In the genomic region with DNA sequence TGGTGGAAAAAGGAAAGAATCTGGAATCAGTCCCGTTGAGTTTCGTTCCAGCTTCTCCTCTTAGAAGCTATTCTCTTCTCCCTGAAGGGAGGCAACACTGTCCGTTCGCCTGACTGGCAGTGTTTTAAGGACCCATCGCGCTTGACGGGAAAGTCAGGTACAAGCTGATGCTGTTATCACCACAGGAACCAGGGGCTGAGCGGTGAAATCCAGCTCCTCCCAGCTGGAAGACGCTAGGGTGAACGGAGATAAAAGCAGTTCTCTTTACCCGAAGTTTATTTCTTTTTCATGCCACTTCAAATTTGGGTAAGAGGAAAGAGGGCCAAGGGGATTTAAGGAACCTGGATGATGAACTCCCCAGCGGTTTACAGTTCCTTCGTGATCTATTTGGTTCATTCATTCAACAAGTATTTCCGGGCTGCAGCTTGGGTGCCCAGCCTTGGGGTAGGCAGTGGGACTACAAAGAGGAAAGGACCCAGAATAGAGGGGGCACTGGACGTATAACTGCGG, we compare ENCODE assay signal across 8 cellular contexts. TPM values are rescaled to one million over a fixed set of nuclear protein-coding genes. Genes with fewer than 3 reads are reported as not detected.
DNase-seq lines count a peak whose midpoint lies in the region; ATAC-seq, FAIRE-seq and TF ChIP-seq lines count a peak whose summit lies in the region.

No MANE protein-coding gene starts in this region.

- H4K91ac ChIP-seq in H1 (replicated peaks; ENCODE audit: insufficient read length, low read length), result no peak overlapping the region

- no peak for TF ChIP-seq POLR2A in H1 (IDR thresholded peaks at IDR 0.05; ENCODE audit: control extremely low read depth in 1 of 2, low read depth in 2 of 2, low read length in 2 of 2)

- H3K9me3 ChIP-seq in H1 (ENCODE audit: insufficient read depth in 2 of 2, low read depth in 1 of 2, low read length in 1 of 2), result no peaks in the 10 kb centered on the region

- peak overlapping the region; percentile 67 for H3K4me3 Mint-ChIP-seq in osteocyte (ENCODE audit: unreplicated experiment)

- no peak overlapping the region for H2BK20ac ChIP-seq in H1 (ENCODE audit: low read length)

- TF ChIP-seq EP300 in H1 (IDR thresholded peaks at IDR 0.05; ENCODE audit: borderline replicate concordance in 1 of 2, low read depth in 2 of 2, low read length in 2 of 2), result no peak

- ATAC-seq in GM19328 (IDR thresholded peaks at IDR 0.05; ENCODE audit: unreplicated experiment) (no peak), GM21447 (IDR thresholded peaks at IDR 0.05; ENCODE audit: unreplicated experiment) (no peak)

- H2AK5ac ChIP-seq in H1 (ENCODE audit: low read depth, low read length), result no peak overlapping the region

- H3K27me3 ChIP-seq in H1 (replicated peaks in 1 of 4; ENCODE audit: control insufficient read depth in 3 of 4, extremely low read depth in 1 of 4, insufficient read depth in 3 of 4, low read length in 3 of 4), result peaks cover 0 to 13% (median 8%) of the 10 kb centered on the region in 4 experiments; a peak in 6 of 7 replicates

- H3K36me3 Mint-ChIP-seq in osteocyte (ENCODE audit: unreplicated experiment), result no peaks in the 10 kb centered on the region

- peak overlapping the region; percentile 68; the same call in 1 of the 2 replicates for H4K8ac ChIP-seq in H1 (ENCODE audit: extremely low read depth, insufficient read depth, low read length)

- CTCF ChIA-PET in H1 (lab: Charles Lee; ENCODE audit: partially characterized antibody), result interaction anchor here (0.8 kb wide), 1 partner anchor 145 kb away, joined by 3 read pairs; no protein-coding TSS in a partner anchor

- no peak overlapping the region for H3K23ac ChIP-seq in H1 (ENCODE audit: insufficient read length)

- H2BK5ac ChIP-seq in H1 (ENCODE audit: low read depth, low read length), result no peak overlapping the region

- POLR2A ChIA-PET in H1 (lab: Charles Lee; ENCODE audit: partially characterized antibody), result no interaction called here

- no peak overlapping the region for H3K56ac ChIP-seq in H1 (replicated peaks; ENCODE audit: insufficient read length, low read depth, low read length)

- no peak overlapping the region for H3K18ac ChIP-seq in H1 (ENCODE audit: extremely low read depth, low read length)

- H3K4me2 ChIP-seq in H1 (ENCODE audit: insufficient read depth in 1 of 2, low read depth in 2 of 2, low read length in 2 of 2), result peak overlapping the region; percentile 67 to 83

- no peaks in the 10 kb centered on the region for H3K9me3 Mint-ChIP-seq in osteocyte (ENCODE audit: unreplicated experiment)

- H3K27me3 Mint-ChIP-seq in osteocyte (ENCODE audit: unreplicated experiment), result peaks cover 55% of the 10 kb centered on the region

- H3K9ac ChIP-seq in H1 (replicated peaks in 1 of 4; ENCODE audit: extremely low read depth in 1 of 4, low read depth in 3 of 4, low read length in 3 of 4), result 0 out of 7 replicates have a peak overlapping the region, but pooled peaks of 1 of the 4 experiments have one; percentile 27

- peaks cover 8% of the 10 kb centered on the region for H3K4me1 Mint-ChIP-seq in osteocyte (ENCODE audit: unreplicated experiment)

- peak; percentile 55 for FAIRE-seq in H1 (lab: Jason Lieb, UNC)

- H3K27ac Mint-ChIP-seq in osteocyte (ENCODE audit: unreplicated experiment), result no peak overlapping the region

- no peak overlapping the region for H4K5ac ChIP-seq in H1 (ENCODE audit: insufficient read length, low read depth, low read length)

- no peaks in the 10 kb centered on the region for H3K79me1 ChIP-seq in H1 (ENCODE audit: low read depth, low read length)

- DNase-seq in EL, result peak; percentile 2
- DNase-seq in NCI-H2227 treated with DMSO at 0.1 percent for 48 hours (lab: John Stamatoyannopoulos, UW), result peak; percentile 22
- peak in 1 of 2 experiments; percentile 55 for DNase-seq in H1 (ENCODE audit: low read depth in 1 of 2, low spot score in 2 of 2)
- DNase-seq in osteocyte (ENCODE audit: extremely low spot score, unreplicated experiment), result no peak
- DNase-seq in glomerular visceral epithelial cell (ENCODE audit: extremely low spot score), result no peak
- no peak for DNase-seq in Kasumi-1 (lab: John Stamatoyannopoulos, UW)

- H4K20me1 ChIP-seq in H1 (replicated peaks in 1 of 2; ENCODE audit: control insufficient read depth in 1 of 2, insufficient read depth in 2 of 2, low read length in 2 of 2), result no peaks in the 10 kb centered on the region

- peak overlapping the region; percentile 52 to 73 (median 64) for H3K4me3 ChIP-seq in H1 (ENCODE audit: extremely low read depth in 1 of 4, insufficient read depth in 2 of 4, low read depth in 3 of 4, low read length in 4 of 4)

- H3K79me2 ChIP-seq in H1 (ENCODE audit: control insufficient read depth in 1 of 2, insufficient read depth in 2 of 2, low read length in 2 of 2), result no peaks in the 10 kb centered on the region

- no peak for TF ChIP-seq RAD21 in H1 (IDR thresholded peaks at IDR 0.05 in 1 of 2, conservative IDR thresholded peaks at IDR 0.05 in 1 of 2; ENCODE audit: low read depth in 2 of 2, low read length in 2 of 2)

- no peaks in the 10 kb centered on the region for H3K36me3 ChIP-seq in H1 (ENCODE audit: control insufficient read depth in 2 of 4, insufficient read depth in 4 of 4, low read length in 3 of 4)

- H2BK15ac ChIP-seq in H1 (ENCODE audit: low read length), result no peak overlapping the region

- peaks cover 5% of the 10 kb centered on the region; the same call in 1 of the 2 replicates for H3K23me2 ChIP-seq in H1 (ENCODE audit: low read depth, low read length)

- 10% methylated on average over 16 of the region's 16 CpGs; no CpG with 5 or more reads in 1 of the 2 experiments for WGBS in H1 (ENCODE audit: extremely low coverage in 1 of 2, insufficient coverage in 1 of 2, insufficient read length in 1 of 2, insufficient replicate concordance in 2 of 2, low coverage in 1 of 2, low lambda C conversion rate in 2 of 2, missing lambda C conversion rate in 1 of 2), 2 experiments

- TF ChIP-seq CTCF in H1 (IDR thresholded peaks at IDR 0.05; ENCODE audit: control extremely low read depth in 1 of 3, insufficient read depth in 1 of 3, low read depth in 1 of 3, low read length in 3 of 3) (no peak), osteocyte (IDR thresholded peaks at IDR 0.05) (no peak)

- no peak overlapping the region for H3K27ac ChIP-seq in H1 (ENCODE audit: low read depth, low read length)

- no peak overlapping the region for H2BK120ac ChIP-seq in H1 (replicated peaks; ENCODE audit: low read depth, low read length)

- peak overlapping the region; percentile 25; the same call in 1 of the 2 replicates for H2AFZ ChIP-seq in H1 (ENCODE audit: low read length)

- no peak overlapping the region for H3K4ac ChIP-seq in H1 (replicated peaks; ENCODE audit: insufficient read length, low read depth, low read length)

- no peak overlapping the region for H2BK12ac ChIP-seq in H1 (ENCODE audit: low read depth, low read length)

- no peak overlapping the region for H3K14ac ChIP-seq in H1 (ENCODE audit: insufficient read length)

- 0 out of 7 replicates have a peak, but pooled peaks cover 0 to 5% (median 0%) of the 10 kb centered on the region in 4 experiments for H3K4me1 ChIP-seq in H1 (replicated peaks in 1 of 4; ENCODE audit: control insufficient read depth in 3 of 4, insufficient read depth in 4 of 4, low read length in 3 of 4)

TF ChIP-seq in H1, 55 proteins besides CTCF, POLR2A, EP300 and RAD21:
- 0 out of 4 replicates have a peak, but pooled peaks of 1 of the 2 experiments have one; percentile 26 for TF ChIP-seq SIN3A (conservative IDR thresholded peaks at IDR 0.05 in 1 of 2, IDR thresholded peaks at IDR 0.05 in 1 of 2; ENCODE audit: low read depth in 1 of 2, low read length in 2 of 2)
- TF ChIP-seq CHD2 (IDR thresholded peaks at IDR 0.05; ENCODE audit: low read length), result no peak
- TF ChIP-seq BACH1 (IDR thresholded peaks at IDR 0.05; ENCODE audit: low read length), result peak; percentile 35; the same call in 1 of the 2 replicates
- peak in 1 of 2 experiments; percentile 74; a peak in 2 of 4 replicates for TF ChIP-seq HDAC2 (IDR thresholded peaks at IDR 0.05; ENCODE audit: borderline replicate concordance in 1 of 2, low read depth in 2 of 2, low read length in 2 of 2)
- peak; percentile 64 for TF ChIP-seq ASH2L (IDR thresholded peaks at IDR 0.05; ENCODE audit: low read length)

RNA-seq across cellular contexts. Expression of a gene that starts 0.6 kb away (rescaled TPM):
- 0.38 and 0.45 TPM in 2 replicates for total RNA-seq in H1 (2021; fragmentation: NEBNext Ultra II Directional; extraction: Animal tissue kit (Norgen Biotek cat#: 25700))
- not detected in 2 replicates for polyA plus RNA-seq in H1 (2011; rRNA removed)
- 0.10 TPM for polyA plus RNA-seq in H1 (2011; cell fraction: cytosol; rRNA removed)
- polyA plus RNA-seq in H1 (2011; cell fraction: nucleus; rRNA removed), result not detected
- 0.14 to 0.62 TPM (median 0.27 TPM) in 4 replicates for polyA plus RNA-seq in H1 (2012, experiment 1 of 2)
- not detected for polyA plus RNA-seq in H1 (2012, experiment 2 of 2)
- polyA plus RNA-seq in H1 (2013, experiment 1 of 2), result 0.39 TPM
- polyA plus RNA-seq in H1 (2013, experiment 2 of 2), result 0.48 TPM
- not detected in 2 replicates for polyA minus RNA-seq in H1 (2011; rRNA and poly(A)+ RNA removed)
- polyA minus RNA-seq in H1 (2011; cell fraction: cytosol; rRNA and poly(A)+ RNA removed), result not detected
- not detected for polyA minus RNA-seq in H1 (2011; cell fraction: nucleus; rRNA and poly(A)+ RNA removed)
- not detected in 2 replicates for total RNA-seq in osteocyte

Comparison
In these comparisons a context has a peak if more than half of its experiments do, and no peak if none do; other contexts are left out.
1. DNase-seq: peak in EL (single experiment) and NCI-H2227 treated with DMSO at 0.1 percent for 48 hours (single experiment); none in osteocyte (single experiment), glomerular visceral epithelial cell (single experiment) and Kasumi-1 (0 of 2).